11 cellular contexts compared by ENCODE assay signal in the genomic region with DNA sequence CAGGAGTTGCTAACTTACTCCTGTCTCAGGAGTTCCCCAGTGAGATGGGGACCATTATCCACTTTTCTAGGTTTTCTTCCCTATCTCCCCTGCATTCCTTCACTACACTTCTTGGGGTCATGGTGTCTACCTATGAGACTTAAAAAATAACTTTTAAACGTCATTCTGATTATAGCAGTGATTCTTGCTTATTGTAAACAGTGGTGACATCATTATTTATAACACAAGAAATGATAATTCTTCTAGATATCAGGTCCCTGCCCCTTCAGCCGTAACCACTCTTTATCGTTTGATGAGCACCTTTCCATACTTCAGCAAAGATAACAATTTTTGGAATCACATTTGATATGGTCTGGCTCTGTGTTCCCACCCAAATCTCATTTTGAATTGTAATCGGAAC.
"Had no signal": no experiment of that assay in that cellular context is flagged by ENCODE, and none has a peak within 500 bp of the region (broad histone marks: within the 10 kb centered on the region; RNA-seq: fewer than 3 reads in every experiment).

No MANE protein-coding gene starts in this region.

- H3K9ac ChIP-seq: GM23248 had no signal

- H3K4me2 ChIP-seq: GM23338 had no signal

- H3K9me3 ChIP-seq: HAP-1 had no signal

- H3K27ac ChIP-seq: GM23248 had no signal

- FAIRE-seq: H1, H54 had no signal

- H3K36me3 ChIP-seq: HAP-1 had no signal

- ATAC-seq: GM23338, HCT116 had no signal

- DNase-seq: GM23248, GOT3, H7, H9, HCEC 1CT, HFFc6 had no signal

- H3K4me1 ChIP-seq: HAP-1 had no signal

- H3K4me3 ChIP-seq: GM23248, GM23338, HAP-1 had no signal

- H2AFZ ChIP-seq: GM23248, GM23338 had no signal
